18 cellular contexts compared by ENCODE assay signal in genomic region chr19:14943601-14944000, GRCh38. TPM values are rescaled to one million over a fixed set of nuclear protein-coding genes. Genes with fewer than 3 reads are reported as not detected.
DNase-seq lines count a peak whose midpoint lies in the region; ATAC-seq, FAIRE-seq and TF ChIP-seq lines count a peak whose summit lies in the region.
"Had no signal": no experiment of that assay in that cellular context is flagged by ENCODE, and none has a peak within 500 bp of the region (broad histone marks: within the 10 kb centered on the region; RNA-seq: fewer than 3 reads in every experiment).

No MANE protein-coding gene starts in this region.

- in situ Hi-C loops in GM13976 (cut with MboI; ENCODE audit: low sequenced_read_pairs, unreplicated experiment), result no loop called here

- H3K27me3 Mint-ChIP-seq in activated T-cell treated with anti-CD3 and anti-CD28 coated beads, Interleukin-2, amount 50 U/mL, for 24 hours, result peaks cover 9% of the 10 kb centered on the region

- H3K9me3 Mint-ChIP-seq in activated T-cell treated with anti-CD3 and anti-CD28 coated beads, Interleukin-2, amount 50 U/mL, for 24 hours, result no peaks in the 10 kb centered on the region

- peaks cover 5% of the 10 kb centered on the region for H3K4me1 Mint-ChIP-seq in activated T-cell treated with anti-CD3 and anti-CD28 coated beads, Interleukin-2, amount 50 U/mL, for 24 hours (ENCODE audit: low read depth)

- H3K36me3 Mint-ChIP-seq in activated T-cell treated with anti-CD3 and anti-CD28 coated beads, Interleukin-2, amount 50 U/mL, for 24 hours (ENCODE audit: low read depth), result no peaks in the 10 kb centered on the region

- no peak for ATAC-seq in HG02981 (IDR thresholded peaks at IDR 0.05; ENCODE audit: unreplicated experiment)
- ATAC-seq: gastroesophageal sphincter, sciatic nerve had no signal

- H3K4me3 ChIP-seq in choroid plexus epithelial cell (ENCODE audit: low read depth, low read length) (no peak overlapping the region), testis (no peak overlapping the region), kidney (ENCODE audit: low read length in 2 of 2) (no peak overlapping the region)
- H3K4me3 ChIP-seq: gastroesophageal sphincter had no signal

- TF ChIP-seq CTCF in GM13976 (IDR thresholded peaks at IDR 0.05; ENCODE audit: borderline replicate concordance, control extremely low read depth, extremely low read depth, insufficient read depth, missing control alignments) (no peak), choroid plexus epithelial cell (conservative IDR thresholded peaks at IDR 0.05; ENCODE audit: low read depth, low read length) (no peak), testis (IDR thresholded peaks at IDR 0.05) (no peak), kidney (IDR thresholded peaks at IDR 0.05; ENCODE audit: borderline replicate concordance, extremely low read depth, insufficient read depth) (no peak)

- no peak for TF ChIP-seq POLR2A in testis (IDR thresholded peaks at IDR 0.05)

- no peak overlapping the region for H3K4me3 Mint-ChIP-seq in activated T-cell treated with anti-CD3 and anti-CD28 coated beads, Interleukin-2, amount 50 U/mL, for 24 hours

- no peaks in the 10 kb centered on the region for H3K9me3 ChIP-seq in testis
- no peaks in the 10 kb centered on the region for H3K9me3 ChIP-seq in kidney (ENCODE audit: control insufficient read depth in 1 of 2, low read length in 2 of 2)
- H3K9me3 ChIP-seq: gastroesophageal sphincter had no signal

- no peak overlapping the region for H3K27ac Mint-ChIP-seq in activated T-cell treated with anti-CD3 and anti-CD28 coated beads, Interleukin-2, amount 50 U/mL, for 24 hours

- peaks cover 6% of the 10 kb centered on the region for H3K4me1 ChIP-seq in testis
- no peaks in the 10 kb centered on the region for H3K4me1 ChIP-seq in kidney (ENCODE audit: control insufficient read depth in 1 of 2, insufficient read depth in 1 of 2, low read depth in 1 of 2, low read length in 2 of 2)
- H3K4me1 ChIP-seq: gastroesophageal sphincter had no signal

- no peak for FAIRE-seq in kidney (lab: Jason Lieb, UNC)

- no peaks in the 10 kb centered on the region for H3K36me3 ChIP-seq in testis (ENCODE audit: low read depth, missing control alignments)
- no peaks in the 10 kb centered on the region for H3K36me3 ChIP-seq in kidney (ENCODE audit: control insufficient read depth in 1 of 2, insufficient read depth in 2 of 2, low read length in 2 of 2)
- H3K36me3 ChIP-seq: gastroesophageal sphincter had no signal

- WGBS in testis, 2 donors, result 46 to 86% methylated on average over 4 of the region's 4 CpGs

- no peaks in the 10 kb centered on the region for H3K27me3 ChIP-seq in testis

- intact Hi-C loops in testis (cut with DNase I; ENCODE audit: low total_unique reads) (no loop called here), kidney (cut with DNase I) (no loop called here)

- H3K27ac ChIP-seq in testis (peak overlapping the region; percentile 25 to 26), kidney (ENCODE audit: low read depth in 2 of 2, low read length in 2 of 2) (no peak overlapping the region)
- H3K27ac ChIP-seq: gastroesophageal sphincter, HL-60, KMS-11, VCaP had no signal

- peak; percentile 64 for DNase-seq in GM13976 (ENCODE audit: low spot score)
- peak; percentile 37 for DNase-seq in NOMO-1 treated with dmso at 0.1 percent for 144 hours (lab: John Stamatoyannopoulos, UW; ENCODE audit: unreplicated experiment)
- peak; percentile 29 for DNase-seq in choroid plexus epithelial cell (ENCODE audit: low read depth)
- DNase-seq in testis, result no peak
- no peak for DNase-seq in activated T-cell treated with anti-CD3 and anti-CD28 coated beads, Interleukin-2, amount 50 U/mL, for 24 hours
- no peak for DNase-seq in kidney
- DNase-seq: amygdala, NCI-H146, NCI-H524 had no signal

- H3K9ac ChIP-seq in kidney (ENCODE audit: low read length in 2 of 2), result no peak overlapping the region
- H3K9ac ChIP-seq: KMS-11 had no signal

RNA-seq across cellular contexts. Expression of gene OR7C2, which starts 2.3 kb away (rescaled TPM):
- total RNA-seq in testis, result not detected
- not detected for polyA plus RNA-seq in testis (ENCODE audit: insufficient read depth, low read depth, low replicate concordance)
- total RNA-seq in kidney, result not detected
- not detected for polyA plus RNA-seq in kidney (ENCODE audit: insufficient read depth, low read depth, low replicate concordance)
- total RNA-seq: chondrocyte, gastroesophageal sphincter, mesenteric fat pad, sciatic nerve had no signal
- polyA plus RNA-seq: thymus had no signal

RNA-seq across cellular contexts. Expression of gene SLC1A6, which starts 36.1 kb away (rescaled TPM):
- total RNA-seq in testis (100 to 1,000 TPM; 335 to 336 TPM), kidney (not detected)
- polyA plus RNA-seq in testis (ENCODE audit: insufficient read depth, low read depth, low replicate concordance) (78.6 TPM), kidney (ENCODE audit: insufficient read depth, low read depth, low replicate concordance) (not detected)
- total RNA-seq: chondrocyte, mesenteric fat pad, sciatic nerve had no signal

RNA-seq across cellular contexts. Expression of gene OR7A17, which starts 57.7 kb away (rescaled TPM):
- under 1 TPM in 1 of 2 donors, not detected in 1; 0.06 TPM for total RNA-seq in testis
- not detected for polyA plus RNA-seq in testis (ENCODE audit: insufficient read depth, low read depth, low replicate concordance)
- not detected for total RNA-seq in kidney
- polyA plus RNA-seq in kidney (ENCODE audit: insufficient read depth, low read depth, low replicate concordance), result not detected
- total RNA-seq: chondrocyte, gastroesophageal sphincter, mesenteric fat pad, sciatic nerve had no signal
- polyA plus RNA-seq: thymus had no signal

Comparison
In these comparisons a context has a peak if more than half of its experiments do, and no peak if none do; other contexts are left out.
1. DNase-seq: peak in GM13976 (single experiment), NOMO-1 treated with dmso at 0.1 percent for 144 hours (single experiment) and choroid plexus epithelial cell (single experiment); none in testis (single experiment), activated T-cell treated with anti-CD3 and anti-CD28 coated beads, Interleukin-2, amount 50 U/mL, for 24 hours (single experiment) and kidney (single experiment).
2. H3K27ac ChIP-seq: peak in testis (2 of 2); none in kidney (0 of 2).
3. RNA of gene SLC1A6, which starts 36.1 kb away (total RNA-seq): 335 to 336 TPM in testis; not detected in kidney (single experiment); every median in the first group is over 100 times any median in the second.